ENCODE assay signal across 1 cellular context in genomic region chr10:94992811-94993210, GRCh38.
A peak's percentile ranks its signal among the peaks of the same experiment; 100 is the strongest.
TF ChIP-seq lines count a peak whose summit lies in the region.

No MANE protein-coding gene starts in this region.

TF ChIP-seq in H1, 55 proteins besides CTCF, POLR2A, EP300 and RAD21:
- TF ChIP-seq CHD1 (IDR thresholded peaks at IDR 0.05; ENCODE audit: low read depth, low read length) (no peak), JUN (IDR thresholded peaks at IDR 0.05; ENCODE audit: low read depth, low read length) (0 out of 2 replicates have a peak, but pooled peaks have one; percentile 38), FOSL1 (IDR thresholded peaks at IDR 0.05; ENCODE audit: insufficient read depth, low read depth, low read length) (no peak), KDM5A (IDR thresholded peaks at IDR 0.05; ENCODE audit: low read length) (no peak), JUND (IDR thresholded peaks at IDR 0.05; ENCODE audit: low read length) (peak; percentile 94), TEAD4 (IDR thresholded peaks at IDR 0.05; ENCODE audit: low read depth, low read length) (peak; percentile 33; the same call in 1 of the 2 replicates), NANOG (IDR thresholded peaks at IDR 0.05; ENCODE audit: insufficient read depth, low read depth, low read length, poor library complexity, severe bottlenecking) (peak; percentile 9), MAFK (IDR thresholded peaks at IDR 0.05; ENCODE audit: low read depth, low read length) (0 out of 2 replicates have a peak, but pooled peaks have one; percentile 30), BACH1 (IDR thresholded peaks at IDR 0.05; ENCODE audit: low read length) (peak; percentile 25; the same call in 1 of the 2 replicates), ATF3 (IDR thresholded peaks at IDR 0.05; ENCODE audit: insufficient read depth, low read depth, low read length) (0 out of 2 replicates have a peak, but pooled peaks have one; percentile 7)
